Comparison of ENCODE assay signal across 15 cellular contexts in genomic region chr13:39119422-39119821, GRCh38.
DNase-seq lines count a peak whose midpoint lies in the region; ATAC-seq and TF ChIP-seq lines count a peak whose summit lies in the region.
"Had no signal": no experiment of that assay in that cellular context is flagged by ENCODE, and none has a peak within 500 bp of the region (broad histone marks: within the 10 kb centered on the region; RNA-seq: fewer than 3 reads in every experiment).

No MANE protein-coding gene starts in this region.

- no CpG with 5 or more reads among the region's 1 CpG for WGBS in mesendoderm (ENCODE audit: extremely low coverage, insufficient coverage, low lambda C conversion rate)

- no peaks in the 10 kb centered on the region for H3K36me3 ChIP-seq in mesendoderm (ENCODE audit: control insufficient read depth, insufficient read depth, low read length)
- H3K36me3 ChIP-seq in mucosa of descending colon (ENCODE audit: low read depth) = no peaks in the 10 kb centered on the region
- H3K36me3 ChIP-seq: BLaER1 treated with 17β-estradiol and CSF1 and Interleukin-3, amounts not matched to agents 10 nM and 100 nM had no signal

- no peaks in the 10 kb centered on the region for H3K79me2 ChIP-seq in mesendoderm (ENCODE audit: control insufficient read depth, insufficient read depth, low read length)

- no peak overlapping the region for H2BK15ac ChIP-seq in mesendoderm (replicated peaks; ENCODE audit: low read depth)

- TF ChIP-seq CTCF in mucosa of descending colon (IDR thresholded peaks at IDR 0.05) = no peak

- no peak overlapping the region for H3K4me2 ChIP-seq in mesendoderm (ENCODE audit: low read length)
- H3K4me2 ChIP-seq: BLaER1 treated with 17β-estradiol and CSF1 and Interleukin-3, amounts not matched to agents 10 nM and 100 nM had no signal

- H3K23ac ChIP-seq in mesendoderm (ENCODE audit: low read length) = no peak overlapping the region

- no peaks in the 10 kb centered on the region for H3K4me1 Mint-ChIP-seq in stimulated activated effector memory CD8-positive, alpha-beta T cell treated with anti-CD3 and anti-CD28 coated beads, Interleukin-12 subunit alpha, Interleukin-12 subunit beta, amount 100 ng/mL, for 72 hours
- no peaks in the 10 kb centered on the region for H3K4me1 Mint-ChIP-seq in activated T-helper 17 cell treated with anti-CD3 and anti-CD28 coated beads, Interleukin-2, amount 50 U/mL, for 72 hours
- H3K4me1 Mint-ChIP-seq: B cell had no signal

- no peak overlapping the region for H3K27ac ChIP-seq in mesendoderm (ENCODE audit: low read depth, low read length)
- H3K27ac ChIP-seq: BLaER1 treated with 17β-estradiol and CSF1 and Interleukin-3, amounts not matched to agents 10 nM and 100 nM; GM23248 had no signal

- peak; percentile 19 for ATAC-seq in stimulated activated effector memory CD8-positive, alpha-beta T cell treated with anti-CD3 and anti-CD28 coated beads, Interleukin-12 subunit alpha, Interleukin-12 subunit beta, amount 100 ng/mL, for 72 hours
- ATAC-seq in activated T-helper 17 cell treated with anti-CD3 and anti-CD28 coated beads, Interleukin-2, amount 50 U/mL, for 72 hours (replicated peaks) = no peak
- ATAC-seq in mucosa of descending colon = no peak
- ATAC-seq: CD8-positive, alpha-beta T cell had no signal

- H3K4me1 ChIP-seq in mesendoderm (ENCODE audit: control insufficient read depth, low read depth, low read length) (no peaks in the 10 kb centered on the region), mucosa of descending colon (ENCODE audit: low read depth) (no peaks in the 10 kb centered on the region)
- H3K4me1 ChIP-seq: BLaER1 treated with 17β-estradiol and CSF1 and Interleukin-3, amounts not matched to agents 10 nM and 100 nM had no signal

- no peak overlapping the region for H3K4me3 Mint-ChIP-seq in stimulated activated effector memory CD8-positive, alpha-beta T cell treated with anti-CD3 and anti-CD28 coated beads, Interleukin-12 subunit alpha, Interleukin-12 subunit beta, amount 100 ng/mL, for 72 hours
- H3K4me3 Mint-ChIP-seq in activated T-helper 17 cell treated with anti-CD3 and anti-CD28 coated beads, Interleukin-2, amount 50 U/mL, for 72 hours = no peak overlapping the region
- H3K4me3 Mint-ChIP-seq: B cell; CD8-positive, alpha-beta T cell had no signal

- no peak overlapping the region for H4K5ac ChIP-seq in mesendoderm (ENCODE audit: low read length)

- peaks cover 20% of the 10 kb centered on the region for H3K27me3 Mint-ChIP-seq in activated T-helper 17 cell treated with anti-CD3 and anti-CD28 coated beads, Interleukin-2, amount 50 U/mL, for 72 hours

- H4K8ac ChIP-seq in mesendoderm (ENCODE audit: low read depth, low read length) = no peak overlapping the region

- H3K56ac ChIP-seq in mesendoderm (ENCODE audit: low read length) = no peak overlapping the region

- H2BK5ac ChIP-seq in mesendoderm (ENCODE audit: low read length) = no peak overlapping the region

- H3K27me3 ChIP-seq in mesendoderm (ENCODE audit: insufficient read depth, low read length, poor library complexity) = no peaks in the 10 kb centered on the region
- H3K27me3 ChIP-seq: BLaER1 treated with 17β-estradiol and CSF1 and Interleukin-3, amounts not matched to agents 10 nM and 100 nM had no signal

- peak; percentile 59 for DNase-seq in ELF-1 (ENCODE audit: low read depth, low spot score)
- peak; percentile 97 for DNase-seq in NCI-H82 treated with DMSO at 0.1 percent for 48 hours (lab: John Stamatoyannopoulos, UW; ENCODE audit: unreplicated experiment)
- DNase-seq in mesendoderm = peak; percentile 56
- no peak for DNase-seq in stimulated activated effector memory CD8-positive, alpha-beta T cell treated with anti-CD3 and anti-CD28 coated beads, Interleukin-12 subunit alpha, Interleukin-12 subunit beta, amount 100 ng/mL, for 72 hours (ENCODE audit: low spot score in 2 of 2)
- DNase-seq in amygdala (lab: John Stamatoyannopoulos, UW) = no peak
- no peak for DNase-seq in mucosa of descending colon
- DNase-seq: Calu3; CD8-positive, alpha-beta T cell; GDM1; GM23248; HCEC 1CT; IMR-90 had no signal

- H2AK5ac ChIP-seq in mesendoderm (ENCODE audit: low read length) = no peak overlapping the region

- no peak overlapping the region for H3K4ac ChIP-seq in mesendoderm (ENCODE audit: low read depth, low read length)

- no peak overlapping the region for H3K27ac Mint-ChIP-seq in stimulated activated effector memory CD8-positive, alpha-beta T cell treated with anti-CD3 and anti-CD28 coated beads, Interleukin-12 subunit alpha, Interleukin-12 subunit beta, amount 100 ng/mL, for 72 hours
- H3K27ac Mint-ChIP-seq in activated T-helper 17 cell treated with anti-CD3 and anti-CD28 coated beads, Interleukin-2, amount 50 U/mL, for 72 hours = no peak overlapping the region
- H3K27ac Mint-ChIP-seq: B cell; CD8-positive, alpha-beta T cell had no signal

- no peak overlapping the region for H3K9ac ChIP-seq in mesendoderm (ENCODE audit: low read length)
- H3K9ac ChIP-seq: BLaER1 treated with 17β-estradiol and CSF1 and Interleukin-3, amounts not matched to agents 10 nM and 100 nM; GM23248 had no signal

- H3K18ac ChIP-seq in mesendoderm (ENCODE audit: low read length) = no peak overlapping the region

- no peaks in the 10 kb centered on the region for H3K79me1 ChIP-seq in mesendoderm (ENCODE audit: low read length)

- H3K4me3 ChIP-seq in mesendoderm (ENCODE audit: low read length) (no peak overlapping the region), mucosa of descending colon (no peak overlapping the region)
- H3K4me3 ChIP-seq: BLaER1 treated with 17β-estradiol and CSF1 and Interleukin-3, amounts not matched to agents 10 nM and 100 nM; GM23248 had no signal

- H2BK120ac ChIP-seq in mesendoderm (ENCODE audit: low read depth, low read length) = no peak overlapping the region

- no peaks in the 10 kb centered on the region for H3K36me3 Mint-ChIP-seq in stimulated activated effector memory CD8-positive, alpha-beta T cell treated with anti-CD3 and anti-CD28 coated beads, Interleukin-12 subunit alpha, Interleukin-12 subunit beta, amount 100 ng/mL, for 72 hours
- H3K36me3 Mint-ChIP-seq in activated T-helper 17 cell treated with anti-CD3 and anti-CD28 coated beads, Interleukin-2, amount 50 U/mL, for 72 hours (ENCODE audit: low read depth) = no peaks in the 10 kb centered on the region
- H3K36me3 Mint-ChIP-seq: CD8-positive, alpha-beta T cell had no signal

- H3K9me3 ChIP-seq in mucosa of descending colon = no peaks in the 10 kb centered on the region

- H3K9me3 Mint-ChIP-seq in stimulated activated effector memory CD8-positive, alpha-beta T cell treated with anti-CD3 and anti-CD28 coated beads, Interleukin-12 subunit alpha, Interleukin-12 subunit beta, amount 100 ng/mL, for 72 hours = no peaks in the 10 kb centered on the region
- peaks cover 6% of the 10 kb centered on the region for H3K9me3 Mint-ChIP-seq in activated T-helper 17 cell treated with anti-CD3 and anti-CD28 coated beads, Interleukin-2, amount 50 U/mL, for 72 hours

- intact Hi-C loops in mucosa of descending colon (cut with DNase I, micrococcal nuclease) = no loop called here

Comparison
In these comparisons a context has a peak if more than half of its experiments do, and no peak if none do; other contexts are left out.
1. DNase-seq: peak in ELF-1 (single experiment), NCI-H82 treated with DMSO at 0.1 percent for 48 hours (single experiment) and mesendoderm (single experiment); none in stimulated activated effector memory CD8-positive, alpha-beta T cell treated with anti-CD3 and anti-CD28 coated beads, Interleukin-12 subunit alpha, Interleukin-12 subunit beta, amount 100 ng/mL, for 72 hours (0 of 2), amygdala (0 of 56) and mucosa of descending colon (0 of 3).